In genomic region chr18:3025544-3025943, GRCh38 we compare ENCODE assay signal across 19 cellular contexts.
"Had no signal": no experiment of that assay in that cellular context is flagged by ENCODE, and none has a peak within 500 bp of the region (broad histone marks: within the 10 kb centered on the region; RNA-seq: fewer than 3 reads in every experiment).

No MANE protein-coding gene starts in this region.

- H3K27ac ChIP-seq: HL-60, SJCRH30 had no signal

- FAIRE-seq: HTR-8/SVneo, RCC 7860 had no signal

- H3K27me3 ChIP-seq: SJCRH30 had no signal

- H3K4me3 ChIP-seq: SJCRH30 had no signal

- DNase-seq: KBM-7, MV-4-11, NCI-H1048, NCI-H1105, NCI-H1417, NCI-H1436 treated with DMSO at 0.1 percent for 48 hours, NCI-H1694, NCI-H187 treated with DMSO at 0.1 percent for 48 hours, NCI-H2029 treated with DMSO at 0.1 percent for 48 hours, NCI-H2227 treated with DMSO at 0.1 percent for 48 hours, NCI-H524, NCI-H69, NCI-H774, RPMI8226, SHP77 treated with DMSO at 0.1 percent for 48 hours, SJCRH30 had no signal

- H3K9me3 ChIP-seq: SJCRH30 had no signal

- H3K4me1 ChIP-seq: SJCRH30 had no signal

- H3K36me3 ChIP-seq: SJCRH30 had no signal
